ENCODE assay signal across 19 cellular contexts in the genomic region with DNA sequence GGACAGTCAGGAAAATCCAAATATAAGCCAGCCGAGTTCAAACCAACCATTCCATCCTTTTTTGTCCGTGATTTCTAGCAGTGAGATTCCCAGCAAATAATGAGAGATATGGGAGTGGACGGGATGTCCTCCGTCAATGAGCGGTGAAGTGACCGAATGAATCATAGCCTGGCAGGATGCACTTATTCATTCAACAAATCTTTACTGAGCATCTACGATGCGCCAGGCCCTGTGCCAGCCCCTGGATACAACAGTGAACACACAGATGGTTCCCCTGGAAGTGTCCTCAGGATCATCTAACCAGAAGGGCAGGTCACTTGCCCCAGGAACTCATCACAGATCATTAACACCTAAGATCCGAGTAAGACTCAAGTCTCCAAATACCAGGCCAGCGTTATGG. TPM values are rescaled to one million over a fixed set of nuclear protein-coding genes. Genes with fewer than 3 reads are reported as not detected.
"Had no signal": no experiment of that assay in that cellular context is flagged by ENCODE, and none has a peak within 500 bp of the region (broad histone marks: within the 10 kb centered on the region; RNA-seq: fewer than 3 reads in every experiment).

No MANE protein-coding gene starts in this region.

- H3K27ac Mint-ChIP-seq: progenitor cell of endocrine pancreas had no signal

- H3K4me3 Mint-ChIP-seq: naive B cell, nephron had no signal

- H3K36me3 Mint-ChIP-seq: immature natural killer cell, naive B cell had no signal

- H3K9me3 Mint-ChIP-seq: immature natural killer cell, naive B cell, nephron had no signal

- ATAC-seq: esophagus mucosa, gastroesophageal sphincter, left lung, lower lobe of right lung, pancreas, right cardiac atrium had no signal

- DNase-seq: dorsolateral prefrontal cortex; effector CD8-positive, alpha-beta T cell; glutamatergic neuron; immature natural killer cell; left lung; lower lobe of right lung; mesendoderm; naive B cell; occipital lobe; pancreas; small intestine; stimulated activated CD4-positive, alpha-beta T cell treated with anti-CD3 and anti-CD28 coated beads, Interleukin-12 subunit alpha, Interleukin-12 subunit beta, amount 100 ng/mL, for 4 hours; stimulated activated naive CD4-positive, alpha-beta T cell treated with Interleukin-2 at 50 U/mL for 16 hours; trophoblast cell had no signal

RNA-seq across cellular contexts. Expression of gene PLEKHA6, which starts 8.2 kb away (rescaled TPM):
- polyA plus RNA-seq: immature natural killer cell had no signal
